In the genomic region with DNA sequence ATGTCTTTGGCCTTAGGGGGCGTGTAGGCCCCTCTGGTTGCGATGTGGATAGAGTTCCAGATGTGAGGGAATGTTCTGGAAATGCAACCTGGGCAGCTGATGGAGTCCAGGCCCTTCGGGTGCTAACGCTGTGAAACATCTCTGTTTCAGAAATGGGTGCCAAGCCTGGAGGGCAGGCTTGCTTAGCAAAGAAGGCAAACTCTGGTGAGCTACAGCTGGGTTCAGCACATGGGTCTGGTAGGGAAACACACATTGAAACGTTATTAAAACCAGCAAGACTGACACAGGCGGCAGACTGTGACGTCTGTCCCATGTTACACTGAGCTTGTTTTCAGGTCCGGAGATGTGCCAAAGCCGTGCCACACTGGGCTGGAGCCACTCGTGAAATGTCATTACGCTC, we compare ENCODE assay signal across 17 cellular contexts. TPM values are rescaled to one million over a fixed set of nuclear protein-coding genes. Genes with fewer than 3 reads are reported as not detected.
DNase-seq lines count a peak whose midpoint lies in the region; ATAC-seq, FAIRE-seq and TF ChIP-seq lines count a peak whose summit lies in the region.
"Had no signal": no experiment of that assay in that cellular context is flagged by ENCODE, and none has a peak within 500 bp of the region (broad histone marks: within the 10 kb centered on the region; RNA-seq: fewer than 3 reads in every experiment).

No MANE protein-coding gene starts in this region.

- in situ Hi-C loops in Panc1 (cut with HindIII; ENCODE audit: low pct_unique_long_range_greater_than_20kb, low sequenced_read_pairs) = no loop called here

- H3K4me3 Mint-ChIP-seq in CD8-positive, alpha-beta T cell = peak overlapping the region; percentile 54
- H3K4me3 Mint-ChIP-seq in effector memory CD8-positive, alpha-beta T cell = peak overlapping the region in 1 of 2 donors; percentile 50
- H3K4me3 Mint-ChIP-seq: B cell had no signal

- no peak for TF ChIP-seq EP300 in sigmoid colon (IDR thresholded peaks at IDR 0.05)

- intact Hi-C loops in CD8-positive, alpha-beta T cell (cut with DNase I, micrococcal nuclease) = loop anchor here (1.0 to 5.0 kb wide), 11 partner anchors 83 to 409 kb away; no protein-coding TSS in a partner anchor
- intact Hi-C loops in Panc1 (cut with micrococcal nuclease; ENCODE audit: unreplicated experiment) (loop anchor here (5.0 kb wide), 1 partner anchor 99 kb away; no protein-coding TSS in a partner anchor), psoas muscle (cut with DNase I) (loop anchor here (1.0 to 5.0 kb wide), 6 partner anchors 189 to 409 kb away; no protein-coding TSS in a partner anchor), sigmoid colon (cut with DNase I) (loop anchor here (1.0 to 5.0 kb wide), 5 partner anchors 94 to 409 kb away; partner anchors contain the start of gene RASA3)

- BruUV-seq in Panc1 (replicated peaks; lab: Mats Ljungman, UMichigan) = no TSS peak

- H3K4me3 ChIP-seq in AG10803 (ENCODE audit: low read length) (no peak overlapping the region), Panc1 (ENCODE audit: low read depth in 2 of 2, low read length in 2 of 2) (no peak overlapping the region), psoas muscle (no peak overlapping the region), sigmoid colon (no peak overlapping the region)
- no peak overlapping the region for H3K4me3 ChIP-seq in CD8-positive, alpha-beta T cell (ENCODE audit: low read depth, low read length)
- H3K4me3 ChIP-seq: heart left ventricle, SK-N-MC, smooth muscle cell, uterus had no signal

- FAIRE-seq in GM19239 (lab: Jason Lieb, UNC) = no peak
- FAIRE-seq: kidney had no signal

- peak overlapping the region; percentile 86 for H3K27ac Mint-ChIP-seq in CD8-positive, alpha-beta T cell
- H3K27ac Mint-ChIP-seq in effector memory CD8-positive, alpha-beta T cell = peak overlapping the region; percentile 41 to 71

- 53 to 73% (median 60%) methylated on average over 11 of the region's 11 CpGs for WGBS in psoas muscle, 3 donors
- 80 to 86% methylated on average over 11 of the region's 11 CpGs for WGBS in sigmoid colon, 2 donors

- H3K27ac ChIP-seq in CD8-positive, alpha-beta T cell (ENCODE audit: low read depth, low read length) = peak overlapping the region; percentile 11
- H3K27ac ChIP-seq in Panc1 (ENCODE audit: low read length) (peak overlapping the region; percentile 61), psoas muscle (no peak overlapping the region), sigmoid colon (peak overlapping the region in 2 of 4 donors; percentile 28 to 41)
- H3K27ac ChIP-seq: heart left ventricle, SK-N-MC, uterus, WERI-Rb-1 had no signal

- DNase-seq in AG10803 (ENCODE audit: low read depth) (peak; percentile 13), Panc1 (ENCODE audit: low read depth, low spot score) (no peak), psoas muscle (no peak), NCI-H1694 (lab: John Stamatoyannopoulos, UW) (no peak), sigmoid colon (no peak), GM19239 (ENCODE audit: insufficient read length, low spot score) (no peak)
- DNase-seq in CD8-positive, alpha-beta T cell = peak in 4 of 7 experiments; percentile 18 to 59 (median 32)
- peak in 2 of 3 experiments; percentile 10 to 17 for DNase-seq in effector memory CD8-positive, alpha-beta T cell
- DNase-seq: cortex of kidney had no signal

- CTCF ChIA-PET in CD8-positive, alpha-beta T cell (lab: Charles Lee) = interaction anchor here (0.7 to 3.9 kb wide), 31 partner anchors 8 to 559 kb away, joined by 3 to 44 read pairs (median 4); partner anchors contain the start of gene GRK1
- CTCF ChIA-PET in Panc1 (lab: Charles Lee) = interaction anchor here (0.6 to 0.9 kb wide), 2 partner anchors 80 to 209 kb away, joined by 3 read pairs; no protein-coding TSS in a partner anchor

- H3K27me3 Mint-ChIP-seq in CD8-positive, alpha-beta T cell (ENCODE audit: low read depth) = peaks cover 6% of the 10 kb centered on the region
- peaks cover 15% of the 10 kb centered on the region in 2 donors for H3K27me3 Mint-ChIP-seq in effector memory CD8-positive, alpha-beta T cell

- no peaks in the 10 kb centered on the region for H3K36me3 ChIP-seq in CD8-positive, alpha-beta T cell (ENCODE audit: insufficient read depth, low read length)
- H3K36me3 ChIP-seq in Panc1 (ENCODE audit: control insufficient read depth, insufficient read depth, low read length) (no peaks in the 10 kb centered on the region), psoas muscle (ENCODE audit: insufficient read depth in 1 of 2, low read depth in 1 of 2) (no peaks in the 10 kb centered on the region), sigmoid colon (no peaks in the 10 kb centered on the region)
- H3K36me3 ChIP-seq: heart left ventricle, uterus, WERI-Rb-1 had no signal

- peaks cover 49% of the 10 kb centered on the region for H3K4me1 Mint-ChIP-seq in CD8-positive, alpha-beta T cell (ENCODE audit: low read depth)
- peaks cover 28 to 35% of the 10 kb centered on the region in 2 donors for H3K4me1 Mint-ChIP-seq in effector memory CD8-positive, alpha-beta T cell (ENCODE audit: low read depth in 2 of 2)

- H3K27me3 ChIP-seq in CD8-positive, alpha-beta T cell (ENCODE audit: insufficient read depth, low read length) = no peaks in the 10 kb centered on the region
- H3K27me3 ChIP-seq in Panc1 (ENCODE audit: control insufficient read depth, insufficient read depth, low read length) = no peaks in the 10 kb centered on the region
- peaks cover 0 to 20% (median 2%) of the 10 kb centered on the region in 3 donors for H3K27me3 ChIP-seq in psoas muscle (ENCODE audit: insufficient read depth in 3 of 3, low read length in 2 of 3)
- peaks cover 0 to 31% (median 19%) of the 10 kb centered on the region in 3 donors for H3K27me3 ChIP-seq in sigmoid colon
- H3K27me3 ChIP-seq: uterus had no signal

- H3K9me3 Mint-ChIP-seq in CD8-positive, alpha-beta T cell = no peaks in the 10 kb centered on the region
- H3K9me3 Mint-ChIP-seq in effector memory CD8-positive, alpha-beta T cell = no peaks in the 10 kb centered on the region
- H3K9me3 Mint-ChIP-seq: IgD-negative memory B cell had no signal

- H3K9me3 ChIP-seq in CD8-positive, alpha-beta T cell (ENCODE audit: low read length) = no peaks in the 10 kb centered on the region
- H3K9me3 ChIP-seq in Panc1 (ENCODE audit: control insufficient read depth, insufficient read depth, low read depth, low read length) (no peaks in the 10 kb centered on the region), psoas muscle (no peaks in the 10 kb centered on the region), sigmoid colon (no peaks in the 10 kb centered on the region)
- H3K9me3 ChIP-seq: heart left ventricle, uterus had no signal

- TF ChIP-seq POLR2A in sigmoid colon (IDR thresholded peaks at IDR 0.05) = no peak

- POLR2A ChIA-PET in CD8-positive, alpha-beta T cell (lab: Charles Lee) = interaction anchor here (0.8 to 2.7 kb wide), 6 partner anchors 78 to 160 kb away, joined by 3 to 14 read pairs (median 4); no protein-coding TSS in a partner anchor
- POLR2A ChIA-PET in Panc1 (lab: Charles Lee) = no interaction called here

- peak; percentile 37 for ATAC-seq in CD8-positive, alpha-beta T cell
- ATAC-seq in Panc1 (peak; percentile 59), psoas muscle (no peak)
- peak; percentile 45 for ATAC-seq in effector memory CD8-positive, alpha-beta T cell (replicated peaks)

- peaks cover 47% of the 10 kb centered on the region for H3K4me1 ChIP-seq in CD8-positive, alpha-beta T cell (ENCODE audit: insufficient read depth, low read length)
- H3K4me1 ChIP-seq in Panc1 (ENCODE audit: control insufficient read depth, insufficient read depth, low read length) (peaks cover 15% of the 10 kb centered on the region), psoas muscle (peaks cover 3% of the 10 kb centered on the region), sigmoid colon (peaks cover 0 to 16% (median 13%) of the 10 kb centered on the region in 4 donors)
- H3K4me1 ChIP-seq: uterus had no signal

- no peaks in the 10 kb centered on the region for H3K36me3 Mint-ChIP-seq in CD8-positive, alpha-beta T cell
- H3K36me3 Mint-ChIP-seq in effector memory CD8-positive, alpha-beta T cell (ENCODE audit: insufficient read depth) = no peaks in the 10 kb centered on the region
- H3K36me3 Mint-ChIP-seq: IgD-negative memory B cell had no signal

- TF ChIP-seq CTCF in AG10803 (conservative IDR thresholded peaks at IDR 0.05; ENCODE audit: low read length) (no peak), Panc1 (IDR thresholded peaks at IDR 0.05) (no peak), psoas muscle (IDR thresholded peaks at IDR 0.05) (no peak), sigmoid colon (IDR thresholded peaks at IDR 0.05) (no peak)
- TF ChIP-seq CTCF in CD8-positive, alpha-beta T cell (IDR thresholded peaks at IDR 0.05) = no peak

RNA-seq across cellular contexts. Expression of gene CDC16, which starts 8.6 kb away (rescaled TPM):
- 10 to 100 TPM; 55.6 to 56.2 TPM for total RNA-seq in CD8-positive, alpha-beta T cell
- total RNA-seq in Panc1 (2021; ENCODE audit: unreplicated experiment) = 51.8 TPM
- 33.9 TPM for polyA plus RNA-seq in Panc1 (2012; ENCODE audit: insufficient read length)
- 10 to 100 TPM; 29.6 to 42.0 (median 37.6) TPM for total RNA-seq in psoas muscle
- polyA plus RNA-seq in psoas muscle = 10 to 100 TPM; 41.5 to 59.6 (median 51.8) TPM
- 10 to 100 TPM; 33.1 to 76.2 (median 44.2) TPM for total RNA-seq in sigmoid colon
- 10 to 100 TPM; 31.4 to 39.4 (median 33.6) TPM for polyA plus RNA-seq in sigmoid colon

RNA-seq across cellular contexts. Expression of gene CFAP97D2, which starts 47.0 kb away (rescaled TPM):
- 1 to 10 TPM; 3.8 to 4.1 TPM for total RNA-seq in CD8-positive, alpha-beta T cell
- total RNA-seq in Panc1 (2021; ENCODE audit: unreplicated experiment) (not detected), psoas muscle (not detected), sigmoid colon (not detected)
- polyA plus RNA-seq in Panc1 (2012; ENCODE audit: insufficient read length) = not detected
- polyA plus RNA-seq in psoas muscle (under 1 TPM in 1 of 3 donors, not detected in 2; 0.09 TPM), sigmoid colon (under 1 TPM in 1 of 3 donors, not detected in 2; 0.04 TPM)
- total RNA-seq: heart left ventricle, kidney, smooth muscle cell, uterus had no signal
- polyA plus RNA-seq: heart left ventricle, IgD-negative memory B cell, smooth muscle cell had no signal

RNA-seq across cellular contexts. Expression of gene UPF3A, which starts 55.3 kb away (rescaled TPM):
- total RNA-seq in CD8-positive, alpha-beta T cell = 10 to 100 TPM; 33.3 to 37.0 TPM
- total RNA-seq in Panc1 (2021; ENCODE audit: unreplicated experiment) (36.3 TPM), psoas muscle (10 to 100 TPM; 15.1 to 20.0 (median 18.0) TPM), sigmoid colon (10 to 100 TPM; 32.4 to 65.9 (median 43.2) TPM)
- 39.3 TPM for polyA plus RNA-seq in Panc1 (2012; ENCODE audit: insufficient read length)
- polyA plus RNA-seq in psoas muscle (10 to 100 TPM; 26.1 to 33.6 (median 29.4) TPM), sigmoid colon (10 to 100 TPM; 25.7 to 44.4 (median 41.0) TPM)

Comparison
In these comparisons a context has a peak if more than half of its experiments do, and no peak if none do; other contexts are left out.
1. DNase-seq: peak in AG10803 (single experiment), CD8-positive, alpha-beta T cell (4 of 7) and effector memory CD8-positive, alpha-beta T cell (2 of 3); none in Panc1 (single experiment), psoas muscle (0 of 2), NCI-H1694 (single experiment), sigmoid colon (single experiment) and GM19239 (single experiment).
2. ATAC-seq: peak in CD8-positive, alpha-beta T cell (single experiment), Panc1 (single experiment) and effector memory CD8-positive, alpha-beta T cell (single experiment); none in psoas muscle (0 of 4).